In genomic region chr15:45050587-45050986, GRCh38 we compare ENCODE assay signal across 21 cellular contexts. TPM values are rescaled to one million over a fixed set of nuclear protein-coding genes. Genes with fewer than 3 reads are reported as not detected.
DNase-seq lines count a peak whose midpoint lies in the region; ATAC-seq, FAIRE-seq and TF ChIP-seq lines count a peak whose summit lies in the region.
"Had no signal": no experiment of that assay in that cellular context is flagged by ENCODE, and none has a peak within 500 bp of the region (broad histone marks: within the 10 kb centered on the region; RNA-seq: fewer than 3 reads in every experiment).

No MANE protein-coding gene starts in this region.

- TF ChIP-seq CTCF in HEK293 (tag by site-specific recombination; IDR thresholded peaks at IDR 0.05): no peak
- no peak for TF ChIP-seq CTCF in PC-9 (conservative IDR thresholded peaks at IDR 0.05)

- H3K4me3 ChIP-seq in HEK293 (ENCODE audit: low read depth, low read length) (no peak overlapping the region), PC-9 (no peak overlapping the region)
- H3K4me3 ChIP-seq: A549, GM23338 had no signal

- no peaks in the 10 kb centered on the region for H3K79me2 ChIP-seq in PC-9 (ENCODE audit: low read depth)

- no peaks in the 10 kb centered on the region for H3K4me1 ChIP-seq in HEK293 (ENCODE audit: control insufficient read depth, insufficient read depth, low read length)
- H3K4me1 ChIP-seq in PC-9 (replicated peaks; ENCODE audit: insufficient read depth): no peaks in the 10 kb centered on the region
- H3K4me1 ChIP-seq: A549 had no signal

- H3K9me3 Mint-ChIP-seq in memory B cell: no peaks in the 10 kb centered on the region

- H3K27me3 ChIP-seq in PC-9 (ENCODE audit: insufficient read depth, low read depth): no peaks in the 10 kb centered on the region

- POLR2A ChIA-PET in HEK293 (lab: Yijun Ruan, JAX): no interaction called here
- POLR2A ChIA-PET in PC-9 (lab: Charles Lee; ENCODE audit: unreplicated experiment): interaction anchor here (0.6 kb wide), 1 partner anchor 101 kb away, joined by 3 read pairs; no protein-coding TSS in a partner anchor

- H3K9me2 ChIP-seq in PC-9 (ENCODE audit: insufficient read depth): no peaks in the 10 kb centered on the region

- no TSS peak for BruUV-seq in PC-9 (replicated peaks; lab: Mats Ljungman, UMichigan)

- H3F3A ChIP-seq in PC-9 (ENCODE audit: insufficient read depth, low read depth): no peaks in the 10 kb centered on the region

- H3K4me3 Mint-ChIP-seq in memory B cell: no peak overlapping the region
- H3K4me3 Mint-ChIP-seq: CD4-positive, alpha-beta memory T cell; GM23338; H9 had no signal

- ATAC-seq in memory B cell (ENCODE audit: low read depth): no peak
- ATAC-seq: A549, GM23338 had no signal

- H3K36me3 Mint-ChIP-seq in memory B cell: peaks cover 12% of the 10 kb centered on the region

- no peak overlapping the region for H2AFZ ChIP-seq in PC-9
- H2AFZ ChIP-seq: GM23338 had no signal

- H3K4me2 ChIP-seq in PC-9: no peak overlapping the region
- H3K4me2 ChIP-seq: A549, GM23338 had no signal

- H3K27ac Mint-ChIP-seq in memory B cell: peak overlapping the region; percentile 31
- H3K27ac Mint-ChIP-seq: CD4-positive, alpha-beta memory T cell; GM23338; H9 had no signal

- no peak overlapping the region for H3K27ac ChIP-seq in HEK293 (ENCODE audit: extremely low read depth, low read depth, low read length)
- H3K27ac ChIP-seq in PC-9: no peak overlapping the region
- H3K27ac ChIP-seq: A549 had no signal

- H3K9me3 ChIP-seq in HEK293 (ENCODE audit: control insufficient read depth, insufficient read depth, low read depth, low read length): no peaks in the 10 kb centered on the region
- no peaks in the 10 kb centered on the region for H3K9me3 ChIP-seq in PC-9 (ENCODE audit: insufficient read depth, low read depth)
- H3K9me3 ChIP-seq: A549 had no signal

- H4K20me1 ChIP-seq in PC-9 (ENCODE audit: insufficient read depth): no peaks in the 10 kb centered on the region

- peak; percentile 18 for DNase-seq in OCI-M1 (lab: John Stamatoyannopoulos, UW)
- DNase-seq in memory B cell (ENCODE audit: low spot score in 2 of 2): no peak
- no peak for DNase-seq in PC-9
- DNase-seq in urothelium cell line (ENCODE audit: low spot score): no peak
- DNase-seq in NCI-H146 treated with DMSO at 0.1 percent for 48 hours (lab: John Stamatoyannopoulos, UW; ENCODE audit: unreplicated experiment): no peak
- DNase-seq in LoVo (ENCODE audit: low spot score): no peak
- DNase-seq: 8988T; ACHN; AML-193; C1 segment of cervical spinal cord; Calu3; CD4-positive, alpha-beta memory T cell; COR-L47; DMS53; DMS79 treated with DMSO at 0.1 percent for 48 hours; GF-D8; H9 had no signal

- peaks cover 6% of the 10 kb centered on the region for H3K4me1 Mint-ChIP-seq in memory B cell
- H3K4me1 Mint-ChIP-seq: CD4-positive, alpha-beta memory T cell; GM23338; H9 had no signal

- no peak for FAIRE-seq in urothelium cell line (lab: Jason Lieb, UNC)
- FAIRE-seq: A549, GM12891 had no signal

- CTCF ChIA-PET in HEK293 (lab: Yijun Ruan, JAX): interaction anchor here (0.7 kb wide), 1 partner anchor 15 kb away, joined by 3 read pairs; no protein-coding TSS in a partner anchor
- CTCF ChIA-PET in PC-9 (lab: Charles Lee): no interaction called here

- no peaks in the 10 kb centered on the region for H3K27me3 Mint-ChIP-seq in memory B cell
- H3K27me3 Mint-ChIP-seq: CD4-positive, alpha-beta memory T cell had no signal

- H3K36me3 ChIP-seq in HEK293 (ENCODE audit: control insufficient read depth in 2 of 2, insufficient read depth in 1 of 2, low read length in 2 of 2) (peaks cover 0 to 30% of the 10 kb centered on the region in 2 experiments; a peak in 2 of 3 replicates), PC-9 (ENCODE audit: low read depth) (no peaks in the 10 kb centered on the region)

- intact Hi-C loops in PC-9 (cut with micrococcal nuclease; ENCODE audit: unreplicated experiment): no loop called here

TF ChIP-seq in HEK293, 187 proteins besides CTCF, POLR2A, EP300 and RAD21:
- TF ChIP-seq ZNF112 (tag by site-specific recombination; IDR thresholded peaks at IDR 0.05) (no peak), ZNF146 (tag by site-specific recombination; IDR thresholded peaks at IDR 0.05) (no peak), KLF9 (tag by site-specific recombination; IDR thresholded peaks at IDR 0.05; ENCODE audit: low read depth) (no peak), SETDB1 (IDR thresholded peaks at IDR 0.05; ENCODE audit: insufficient read length, low read length) (peak; percentile 89), ZNF629 (tag by site-specific recombination; IDR thresholded peaks at IDR 0.05) (no peak)

RNA-seq across cellular contexts. Expression of gene SORD, which starts 27.6 kb away (rescaled TPM):
- total RNA-seq in PC-9 (2021): 66.4 and 69.6 TPM in 2 replicates
